In the genomic region with DNA sequence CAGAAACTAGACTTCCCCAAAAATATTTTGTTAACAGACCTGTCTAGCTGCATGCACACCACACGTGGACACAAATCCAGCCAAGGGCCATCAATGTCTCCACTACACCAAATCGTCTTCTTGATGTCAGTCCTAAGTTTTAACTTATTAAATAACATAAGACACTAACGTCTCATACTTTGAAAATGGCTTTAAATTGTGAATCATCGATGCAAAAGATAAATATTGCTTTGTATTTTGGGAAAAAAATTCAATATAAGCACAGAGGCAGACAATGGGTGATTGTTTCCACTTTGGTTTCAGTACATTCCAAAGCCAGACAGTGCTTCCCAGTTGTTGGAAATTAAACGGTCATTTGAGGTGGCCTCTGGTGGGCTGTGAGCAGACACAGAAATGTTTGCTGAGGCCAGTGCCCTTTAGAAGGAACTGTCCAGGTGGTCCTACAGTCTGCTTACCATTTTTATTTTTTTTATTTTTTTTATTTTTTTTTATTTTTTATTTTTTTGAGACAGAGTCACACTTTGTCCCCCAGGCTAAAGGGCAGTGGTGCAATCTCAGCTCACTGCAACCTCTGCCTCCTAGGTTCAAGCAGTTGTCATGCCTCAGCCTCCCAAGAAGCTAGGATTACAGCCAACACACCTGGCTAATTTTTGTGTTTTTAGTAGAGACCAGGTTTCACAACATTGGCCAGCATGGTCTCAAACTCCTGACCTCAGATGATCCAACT, we compare ENCODE assay signal across 16 cellular contexts. TPM values are rescaled to one million over a fixed set of nuclear protein-coding genes. Genes with fewer than 3 reads are reported as not detected.
A peak's percentile ranks its signal among the peaks of the same experiment; 100 is the strongest.
DNase-seq lines count a peak whose midpoint lies in the region; ATAC-seq, FAIRE-seq and TF ChIP-seq lines count a peak whose summit lies in the region.
"Had no signal": no experiment of that assay in that cellular context is flagged by ENCODE, and none has a peak within 500 bp of the region (broad histone marks: within the 10 kb centered on the region; RNA-seq: fewer than 3 reads in every experiment).

No MANE protein-coding gene starts in this region.

- CTCF ChIA-PET in CD8-positive, alpha-beta T cell (lab: Charles Lee) = no interaction called here
- CTCF ChIA-PET in K562 (lab: Yijun Ruan, JAX; ENCODE audit: low intra/inter-chr PET ratio) = no interaction called here

- H3K27me3 Mint-ChIP-seq in CD8-positive, alpha-beta T cell (ENCODE audit: low read depth) = no peaks in the 10 kb centered on the region
- H3K27me3 Mint-ChIP-seq in naive thymus-derived CD8-positive, alpha-beta T cell = no peaks in the 10 kb centered on the region
- H3K27me3 Mint-ChIP-seq: activated naive CD8-positive, alpha-beta T cell treated with anti-CD3 and anti-CD28 coated beads, Interleukin-2, amount 10 ng/mL, durations not matched to agents 7 days and 5 days had no signal

- no peaks in the 10 kb centered on the region for H3K36me3 ChIP-seq in CD8-positive, alpha-beta T cell (ENCODE audit: insufficient read depth, low read length)
- peaks cover 20% of the 10 kb centered on the region for H3K36me3 ChIP-seq in K562 (ENCODE audit: control insufficient read depth, insufficient read depth, low read length)
- H3K36me3 ChIP-seq in esophagus squamous epithelium = peaks cover 0 to 9% (median 3%) of the 10 kb centered on the region in 3 donors

- no peaks in the 10 kb centered on the region for H3K9me3 ChIP-seq in CD8-positive, alpha-beta T cell (ENCODE audit: low read length)
- H3K9me3 ChIP-seq in K562 (replicated peaks; ENCODE audit: control insufficient read depth, insufficient read depth, low read depth, low read length) = no peaks in the 10 kb centered on the region
- H3K9me3 ChIP-seq in esophagus squamous epithelium = no peaks in the 10 kb centered on the region
- H3K9me3 ChIP-seq: MG63 had no signal

- 54% methylated on average over 5 of the region's 5 CpGs for WGBS in K562 (ENCODE audit: insufficient coverage, low coverage, missing lambda C conversion rate)
- WGBS in esophagus squamous epithelium, 2 donors = 39 to 48% methylated on average over 5 of the region's 5 CpGs

- H3K9ac ChIP-seq in K562 (ENCODE audit: insufficient read depth in 1 of 2, low read depth in 2 of 2, low read length in 2 of 2) = no peak overlapping the region

- H3K27ac Mint-ChIP-seq in CD8-positive, alpha-beta T cell = no peak overlapping the region
- H3K27ac Mint-ChIP-seq in naive thymus-derived CD8-positive, alpha-beta T cell = peak overlapping the region in 1 of 10 donors; percentile 4
- H3K27ac Mint-ChIP-seq: activated naive CD8-positive, alpha-beta T cell treated with anti-CD3 and anti-CD28 coated beads, Interleukin-2, amount 10 ng/mL, durations not matched to agents 7 days and 5 days had no signal

- no peak for ATAC-seq in CD8-positive, alpha-beta T cell
- no peak for ATAC-seq in K562
- no peak for ATAC-seq in naive thymus-derived CD8-positive, alpha-beta T cell
- ATAC-seq: stimulated activated naive CD8-positive, alpha-beta T cell treated with anti-CD3 and anti-CD28 coated beads, Interleukin-15, Interleukin-2, amounts not matched to agents 100 U/mL and 50 U/mL, for 24 hours had no signal

- H3K4me3 Mint-ChIP-seq in CD8-positive, alpha-beta T cell = peak overlapping the region; percentile 32
- peak overlapping the region in 7 of 10 donors; percentile 7 to 73 (median 55) for H3K4me3 Mint-ChIP-seq in naive thymus-derived CD8-positive, alpha-beta T cell
- H3K4me3 Mint-ChIP-seq: activated naive CD8-positive, alpha-beta T cell treated with anti-CD3 and anti-CD28 coated beads, Interleukin-2, amount 10 ng/mL, durations not matched to agents 7 days and 5 days had no signal

- no peaks in the 10 kb centered on the region for H3K27me3 ChIP-seq in CD8-positive, alpha-beta T cell (ENCODE audit: insufficient read depth, low read length)
- H3K27me3 ChIP-seq in K562 (ENCODE audit: control insufficient read depth in 2 of 2, insufficient read depth in 2 of 2, low read length in 2 of 2) = no peaks in the 10 kb centered on the region
- no peaks in the 10 kb centered on the region for H3K27me3 ChIP-seq in esophagus squamous epithelium
- H3K27me3 ChIP-seq: MG63 had no signal

- TF ChIP-seq POLR2A in K562 (conservative IDR thresholded peaks at IDR 0.05) (no peak), esophagus squamous epithelium (IDR thresholded peaks at IDR 0.05) (no peak)

- H3K36me3 Mint-ChIP-seq in CD8-positive, alpha-beta T cell = peaks cover 15% of the 10 kb centered on the region
- H3K36me3 Mint-ChIP-seq in naive thymus-derived CD8-positive, alpha-beta T cell = peaks cover 0 to 12% (median 4%) of the 10 kb centered on the region in 3 donors

- TF ChIP-seq EP300 in K562 (IDR thresholded peaks at IDR 0.05; ENCODE audit: low read length) = no peak

- peaks cover 15% of the 10 kb centered on the region; the same call in 1 of the 2 replicates for H4K20me1 ChIP-seq in K562 (replicated peaks; ENCODE audit: control insufficient read depth, insufficient read depth, low read length)

- H3K4me1 ChIP-seq in CD8-positive, alpha-beta T cell (ENCODE audit: insufficient read depth, low read length) = peaks cover 25% of the 10 kb centered on the region
- peaks cover 30 to 49% of the 10 kb centered on the region in 2 experiments for H3K4me1 ChIP-seq in K562 (replicated peaks in 1 of 2; ENCODE audit: control insufficient read depth in 2 of 2, insufficient read depth in 2 of 2, low read length in 2 of 2)
- peaks cover 36 to 71% (median 46%) of the 10 kb centered on the region in 3 donors for H3K4me1 ChIP-seq in esophagus squamous epithelium

- in situ Hi-C loops in K562 (cut with MboI) = no loop called here

- no peak overlapping the region for H3K4me2 ChIP-seq in K562 (ENCODE audit: insufficient read depth, low read length)

- no peak for TF ChIP-seq RAD21 in K562 (CRISPR knock-in tag; conservative IDR thresholded peaks at IDR 0.05 in 1 of 2, IDR thresholded peaks at IDR 0.05 in 1 of 2)

- TF ChIP-seq CTCF in CD8-positive, alpha-beta T cell (IDR thresholded peaks at IDR 0.05) = no peak
- no peak for TF ChIP-seq CTCF in K562 (IDR thresholded peaks at IDR 0.05 in 2 of 3, conservative IDR thresholded peaks at IDR 0.05 in 1 of 3; ENCODE audit: insufficient read depth in 2 of 3, low read depth in 1 of 3, low read length in 3 of 3)
- TF ChIP-seq CTCF in esophagus squamous epithelium (IDR thresholded peaks at IDR 0.05) = no peak

- H3K4me1 Mint-ChIP-seq in CD8-positive, alpha-beta T cell (ENCODE audit: low read depth) = peaks cover 25% of the 10 kb centered on the region
- peaks cover 13 to 31% (median 29%) of the 10 kb centered on the region in 4 donors for H3K4me1 Mint-ChIP-seq in naive thymus-derived CD8-positive, alpha-beta T cell

- H3K9me3 Mint-ChIP-seq in CD8-positive, alpha-beta T cell = no peaks in the 10 kb centered on the region
- H3K9me3 Mint-ChIP-seq in naive thymus-derived CD8-positive, alpha-beta T cell = no peaks in the 10 kb centered on the region
- H3K9me3 Mint-ChIP-seq: activated naive CD8-positive, alpha-beta T cell treated with anti-CD3 and anti-CD28 coated beads, Interleukin-2, amount 10 ng/mL, durations not matched to agents 7 days and 5 days had no signal

- no TSS peak for BruUV-seq in K562 (replicated peaks; lab: Mats Ljungman, UMichigan)

- H3K27ac ChIP-seq in CD8-positive, alpha-beta T cell (ENCODE audit: low read depth, low read length) = no peak overlapping the region
- peak overlapping the region; percentile 4; the same call in 1 of the 3 replicates for H3K27ac ChIP-seq in K562 (ENCODE audit: extremely low read depth, low read depth, low read length)
- H3K27ac ChIP-seq in esophagus squamous epithelium = no peak overlapping the region

- FAIRE-seq in K562 (lab: Jason Lieb, UNC) = no peak
- FAIRE-seq in GM19239 (lab: Jason Lieb, UNC) = no peak

- intact Hi-C loops in CD8-positive, alpha-beta T cell (cut with DNase I, micrococcal nuclease) = no loop called here
- intact Hi-C loops in K562 (cut with micrococcal nuclease) = no loop called here
- intact Hi-C loops in esophagus squamous epithelium (cut with DNase I) = no loop called here

- H3K79me2 ChIP-seq in K562 (ENCODE audit: control insufficient read depth, insufficient read depth, low read length) = peaks cover 30% of the 10 kb centered on the region

- no peaks in the 10 kb centered on the region for H3K9me1 ChIP-seq in K562 (ENCODE audit: control insufficient read depth, insufficient read depth, low read length)

- no peak for DNase-seq in CD8-positive, alpha-beta T cell
- DNase-seq in LoVo (ENCODE audit: low spot score) (peak; percentile 7), K562 (ENCODE audit: extremely low read depth in 1 of 4, low spot score in 3 of 4) (no peak), esophagus squamous epithelium (lab: John Stamatoyannopoulos, UW) (no peak), SHP77 (lab: John Stamatoyannopoulos, UW) (no peak), GM19239 (ENCODE audit: insufficient read length, low spot score) (no peak), SKM-1 (lab: John Stamatoyannopoulos, UW; ENCODE audit: unreplicated experiment) (no peak)
- DNase-seq in naive thymus-derived CD8-positive, alpha-beta T cell = no peak
- DNase-seq: activated CD4-positive, alpha-beta T cell treated with anti-CD3 and anti-CD28 coated beads, Interleukin-2, amount 50 U/mL, for 48 hours; activated naive CD8-positive, alpha-beta T cell treated with anti-CD3 and anti-CD28 coated beads, Interleukin-2, amount 10 ng/mL, durations not matched to agents 7 days and 5 days; MG63; NCI-H345; posterior cingulate gyrus; SIG-M5; stimulated activated CD4-positive, alpha-beta T cell treated with anti-CD3 and anti-CD28 coated beads, Interleukin-4, amount 100 ng/mL, for 4 hours; stimulated activated naive CD8-positive, alpha-beta T cell treated with anti-CD3 and anti-CD28 coated beads, Interleukin-15, Interleukin-2, amounts not matched to agents 100 U/mL and 50 U/mL, for 24 hours had no signal

- POLR2A ChIA-PET in CD8-positive, alpha-beta T cell (lab: Charles Lee) = interaction anchor here (2.7 kb wide), 1 partner anchor 20 kb away, joined by 8 read pairs; no protein-coding TSS in a partner anchor
- POLR2A ChIA-PET in K562 (lab: Yijun Ruan, JAX) = interaction anchor here (0.6 to 6.3 kb wide), 4 partner anchors 12 to 681 kb away, joined by 3 to 130 read pairs (median 8); no protein-coding TSS in a partner anchor
- POLR2A ChIA-PET in naive thymus-derived CD8-positive, alpha-beta T cell (lab: Charles Lee) = interaction anchor here (1.2 to 1.8 kb wide), 3 partner anchors 18 to 52 kb away, joined by 4 to 7 read pairs (median 6); no protein-coding TSS in a partner anchor

- H2AFZ ChIP-seq in K562 (ENCODE audit: low read depth, low read length) = peak overlapping the region; percentile 63

- H3K4me3 ChIP-seq in CD8-positive, alpha-beta T cell (ENCODE audit: low read depth, low read length) = no peak overlapping the region
- no peak overlapping the region for H3K4me3 ChIP-seq in K562
- no peak overlapping the region for H3K4me3 ChIP-seq in esophagus squamous epithelium
- H3K4me3 ChIP-seq: MG63 had no signal

RNA-seq across cellular contexts. Expression of a gene that starts 1.8 kb away (rescaled TPM):
- 1 to 10 TPM; 8.3 to 8.6 TPM for total RNA-seq in CD8-positive, alpha-beta T cell
- 23.5 and 87.3 TPM in 2 replicates for total RNA-seq in K562 (2011; cell fraction: chromatin; rRNA removed; ENCODE audit: low replicate concordance)
- 116 and 137 TPM in 2 replicates for total RNA-seq in K562 (2011; cell fraction: nucleolus; rRNA removed)
- total RNA-seq in K562 (2011; cell fraction: nucleoplasm; rRNA removed) = 76.4 and 80.1 TPM in 2 replicates
- total RNA-seq in K562 (2014; rRNA removed) (55.0 and 62.5 TPM in 2 replicates), K562 (2014; rRNA removed; fragmentation: Illumina TruSeq; extraction: Trizol) (10.8 and 12.9 TPM in 2 replicates), K562 (2015; rRNA removed; fragmentation: Illumina TruSeq; extraction: Trizol) (36.8 TPM in 2 replicates), K562 (2021) (57.1 and 57.6 TPM in 2 replicates), esophagus squamous epithelium (10 to 100 TPM; 40.4 to 50.5 (median 47.9) TPM)
- polyA plus RNA-seq in K562 (2011; rRNA removed) (38.8 and 61.3 TPM in 2 replicates), K562 (2014; fragmentation: Illumina TruSeq; extraction: Trizol) (21.8 and 34.4 TPM in 2 replicates), K562 (2014; fragmentation: Nextera tagmentation; extraction: Ambion mirVana) (1 to 10 TPM; 2.2 to 3.0 TPM), K562 (2014; rRNA removed) (50.7 and 56.7 TPM in 2 replicates)
- polyA plus RNA-seq in K562 (2011; cell fraction: cytosol; rRNA removed) = 106 and 197 TPM in 2 replicates
- polyA plus RNA-seq in K562 (2011; cell fraction: nucleus; rRNA removed) = 47.0 and 58.8 TPM in 2 replicates
- 35.0 and 51.2 TPM in 2 replicates for polyA plus RNA-seq in K562 (2012)
- 23.2 and 34.4 TPM in 2 replicates for polyA minus RNA-seq in K562 (2011; rRNA and poly(A)+ RNA removed)
- polyA minus RNA-seq in K562 (2011; cell fraction: cytosol; rRNA and poly(A)+ RNA removed) = 47.3 and 62.2 TPM in 2 replicates
- 14.8 and 25.5 TPM in 2 replicates for polyA minus RNA-seq in K562 (2011; cell fraction: nucleus; rRNA and poly(A)+ RNA removed)
- total RNA-seq in naive thymus-derived CD8-positive, alpha-beta T cell = 10 to 100 TPM; 26.8 to 27.9 TPM
- polyA plus RNA-seq in naive thymus-derived CD8-positive, alpha-beta T cell = 10 to 100 TPM; 19.6 to 51.6 (median 38.0) TPM

RNA-seq across cellular contexts. Expression of a gene that starts 6.5 kb away (rescaled TPM):
- total RNA-seq in CD8-positive, alpha-beta T cell = 1 to 10 TPM; 2.0 to 2.4 TPM
- total RNA-seq in K562 (2011; cell fraction: chromatin; rRNA removed; ENCODE audit: low replicate concordance) = 140 and 357 TPM in 2 replicates
- total RNA-seq in K562 (2011; cell fraction: nucleolus; rRNA removed) = 408 and 448 TPM in 2 replicates
- 258 and 294 TPM in 2 replicates for total RNA-seq in K562 (2011; cell fraction: nucleoplasm; rRNA removed)
- 58.5 and 81.4 TPM in 2 replicates for total RNA-seq in K562 (2014; rRNA removed)
- total RNA-seq in K562 (2014; rRNA removed; fragmentation: Illumina TruSeq; extraction: Trizol) = 30.7 and 41.6 TPM in 2 replicates
- 49.6 and 51.6 TPM in 2 replicates for total RNA-seq in K562 (2015; rRNA removed; fragmentation: Illumina TruSeq; extraction: Trizol)
- total RNA-seq in K562 (2021) = 90.8 and 92.9 TPM in 2 replicates
- polyA plus RNA-seq in K562 (2011; rRNA removed) = 80.2 and 156 TPM in 2 replicates
- 160 and 179 TPM in 2 replicates for polyA plus RNA-seq in K562 (2011; cell fraction: cytosol; rRNA removed)
- polyA plus RNA-seq in K562 (2011; cell fraction: nucleus; rRNA removed) = 178 and 231 TPM in 2 replicates
- 112 and 129 TPM in 2 replicates for polyA plus RNA-seq in K562 (2012)
- 76.9 and 83.7 TPM in 2 replicates for polyA plus RNA-seq in K562 (2014; fragmentation: Illumina TruSeq; extraction: Trizol)
- 10 to 100 TPM; 16.6 to 27.1 TPM for polyA plus RNA-seq in K562 (2014; fragmentation: Nextera tagmentation; extraction: Ambion mirVana)
- polyA plus RNA-seq in K562 (2014; rRNA removed) = 52.7 and 70.2 TPM in 2 replicates
- polyA minus RNA-seq in K562 (2011; rRNA and poly(A)+ RNA removed) = 77.2 and 82.6 TPM in 2 replicates
- polyA minus RNA-seq in K562 (2011; cell fraction: cytosol; rRNA and poly(A)+ RNA removed) = 127 and 153 TPM in 2 replicates
- polyA minus RNA-seq in K562 (2011; cell fraction: nucleus; rRNA and poly(A)+ RNA removed) = 55.1 and 85.3 TPM in 2 replicates
- total RNA-seq in naive thymus-derived CD8-positive, alpha-beta T cell = 1 to 10 TPM; 4.5 to 5.0 TPM
- polyA plus RNA-seq in naive thymus-derived CD8-positive, alpha-beta T cell = 1 to 10 TPM; 5.0 to 7.9 (median 5.7) TPM
- 10 to 100 TPM; 29.8 to 38.1 (median 34.3) TPM for total RNA-seq in esophagus squamous epithelium

RNA-seq across cellular contexts. Expression of a gene that starts 52.2 kb away (rescaled TPM):
- 10 to 100 TPM; 41.7 to 46.0 TPM for total RNA-seq in CD8-positive, alpha-beta T cell
- total RNA-seq in K562 (2011; cell fraction: chromatin; rRNA removed; ENCODE audit: low replicate concordance) = 133 and 181 TPM in 2 replicates
- total RNA-seq in K562 (2011; cell fraction: nucleolus; rRNA removed) = 106 and 110 TPM in 2 replicates
- total RNA-seq in K562 (2011; cell fraction: nucleoplasm; rRNA removed) = 88.2 and 107 TPM in 2 replicates
- 95.4 and 108 TPM in 2 replicates for total RNA-seq in K562 (2014; rRNA removed)
- 87.1 and 109 TPM in 2 replicates for total RNA-seq in K562 (2014; rRNA removed; fragmentation: Illumina TruSeq; extraction: Trizol)
- 79.6 and 82.9 TPM in 2 replicates for total RNA-seq in K562 (2015; rRNA removed; fragmentation: Illumina TruSeq; extraction: Trizol)
- 147 and 158 TPM in 2 replicates for total RNA-seq in K562 (2021)
- 83.4 and 112 TPM in 2 replicates for polyA plus RNA-seq in K562 (2011; rRNA removed)
- polyA plus RNA-seq in K562 (2011; cell fraction: cytosol; rRNA removed) = 74.2 and 81.7 TPM in 2 replicates
- 185 and 193 TPM in 2 replicates for polyA plus RNA-seq in K562 (2011; cell fraction: nucleus; rRNA removed)
- 74.5 and 123 TPM in 2 replicates for polyA plus RNA-seq in K562 (2012)
- 139 and 165 TPM in 2 replicates for polyA plus RNA-seq in K562 (2014; fragmentation: Illumina TruSeq; extraction: Trizol)
- polyA plus RNA-seq in K562 (2014; fragmentation: Nextera tagmentation; extraction: Ambion mirVana) = 10 to 100 TPM; 10.5 to 14.0 TPM
- polyA plus RNA-seq in K562 (2014; rRNA removed) = 94.6 and 99.9 TPM in 2 replicates
- 105 and 127 TPM in 2 replicates for polyA minus RNA-seq in K562 (2011; rRNA and poly(A)+ RNA removed)
- 52.3 and 57.5 TPM in 2 replicates for polyA minus RNA-seq in K562 (2011; cell fraction: cytosol; rRNA and poly(A)+ RNA removed)
- polyA minus RNA-seq in K562 (2011; cell fraction: nucleus; rRNA and poly(A)+ RNA removed) = 38.1 and 91.4 TPM in 2 replicates
- 10 to 100 TPM; 47.1 to 49.9 TPM for total RNA-seq in naive thymus-derived CD8-positive, alpha-beta T cell
- 10 to 100 TPM; 29.1 to 38.0 (median 29.5) TPM for polyA plus RNA-seq in naive thymus-derived CD8-positive, alpha-beta T cell
- 10 to 100 TPM; 64.4 to 96.9 (median 78.7) TPM for total RNA-seq in esophagus squamous epithelium

Comparison
In these comparisons a context has a peak if more than half of its experiments do, and no peak if none do; other contexts are left out.
1. RNA of a gene that starts 6.5 kb away (total RNA-seq): 30.7 to 448 TPM in K562 and 29.8 to 38.1 TPM in esophagus squamous epithelium; 4.5 to 5.0 TPM in naive thymus-derived CD8-positive, alpha-beta T cell and 2.0 to 2.4 TPM in CD8-positive, alpha-beta T cell; every median in the first group is over 4 times any median in the second.